7 cellular contexts compared by ENCODE assay signal in the genomic region with DNA sequence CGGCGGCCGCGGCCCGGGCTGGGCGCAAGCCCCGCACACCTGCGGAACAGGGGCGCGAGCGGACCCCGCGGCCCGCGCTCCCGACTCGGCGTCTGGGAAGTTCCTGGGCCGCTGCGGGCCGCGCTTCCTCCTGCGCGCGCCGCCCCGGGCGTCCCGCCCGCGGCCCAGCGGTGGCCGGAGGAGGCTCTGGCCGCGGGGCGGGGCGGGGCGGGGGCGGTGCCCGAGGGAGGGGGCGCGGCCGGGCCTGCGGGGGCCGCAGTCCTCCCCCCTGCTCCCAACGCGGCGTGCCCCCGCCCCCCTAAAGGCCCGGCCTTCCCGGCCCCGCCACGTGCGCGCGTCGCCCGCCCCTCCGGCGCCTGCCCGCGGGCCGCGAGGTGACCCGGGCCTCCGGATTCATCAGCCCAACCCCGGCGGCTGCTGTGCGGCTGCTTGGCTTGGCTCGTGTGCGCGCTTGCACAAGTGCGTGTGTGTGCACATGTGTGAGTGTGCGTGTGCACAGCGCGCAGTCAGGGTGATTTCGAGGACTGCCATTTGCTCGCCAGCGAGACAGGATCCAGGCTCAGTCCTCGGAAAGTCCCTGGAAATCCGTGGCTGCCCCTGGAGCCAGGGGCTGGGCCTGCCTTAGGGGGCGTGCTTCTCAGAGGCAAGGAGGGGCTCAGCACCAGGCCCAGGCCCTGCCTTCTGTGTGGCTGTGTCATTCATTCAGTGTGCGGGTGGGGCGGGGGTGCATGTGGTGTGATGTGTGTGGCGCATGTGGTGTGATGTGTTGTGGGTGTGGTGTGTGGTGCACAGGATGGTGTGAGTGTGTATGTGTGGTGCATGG. TPM values are rescaled to one million over a fixed set of nuclear protein-coding genes. Genes with fewer than 3 reads are reported as not detected.
DNase-seq lines count a peak whose midpoint lies in the region; ATAC-seq and TF ChIP-seq lines count a peak whose summit lies in the region.

A gene (minus strand): TSS at position 188 of the 823 bp plus-strand sequence. CDS start 370 bp downstream, outside the sequence.

- H3K27me3 ChIP-seq in left ventricle myocardium inferior (ENCODE audit: low read depth): no peaks in the 10 kb centered on the region

- peak within 1 kb of the TSS; percentile 84 for H3K27ac ChIP-seq in left ventricle myocardium inferior (replicated peaks)

- DNase-seq in GF-D8 (lab: John Stamatoyannopoulos, UW) (peak; percentile 45), NCI-H69 (lab: John Stamatoyannopoulos, UW) (peak; percentile 88), amniotic epithelial cell (ENCODE audit: low read depth) (peak; percentile 51), left ventricle myocardium inferior (peak; percentile 77), posterior vena cava (ENCODE audit: low spot score) (peak; percentile 91)

- H3K9me3 ChIP-seq in left ventricle myocardium inferior (replicated peaks): no peaks in the 10 kb centered on the region

- no peaks in the 10 kb centered on the region for H3K36me3 ChIP-seq in left ventricle myocardium inferior

- intact Hi-C loops in left ventricle myocardium inferior (cut with micrococcal nuclease) (no loop called here), posterior vena cava (cut with DNase I) (no loop called here)

- peak within 1 kb of the TSS; percentile 84 for H3K4me3 ChIP-seq in left ventricle myocardium inferior

- ATAC-seq in GM21619 (IDR thresholded peaks at IDR 0.05; ENCODE audit: unreplicated experiment) (peak; percentile 54), HG02884 (IDR thresholded peaks at IDR 0.05; ENCODE audit: unreplicated experiment) (no peak)

- H3K4me1 ChIP-seq in left ventricle myocardium inferior: peaks cover 58% of the 10 kb centered on the region

- TF ChIP-seq CTCF in left ventricle myocardium inferior (IDR thresholded peaks at IDR 0.05; ENCODE audit: borderline replicate concordance): no peak

RNA-seq across cellular contexts. Expression of the gene that starts here (rescaled TPM):
- total RNA-seq in left ventricle myocardium inferior (5.9 TPM), posterior vena cava (10 to 100 TPM; 28.0 to 43.1 TPM)
